13 cellular contexts compared by ENCODE assay signal in the genomic region with DNA sequence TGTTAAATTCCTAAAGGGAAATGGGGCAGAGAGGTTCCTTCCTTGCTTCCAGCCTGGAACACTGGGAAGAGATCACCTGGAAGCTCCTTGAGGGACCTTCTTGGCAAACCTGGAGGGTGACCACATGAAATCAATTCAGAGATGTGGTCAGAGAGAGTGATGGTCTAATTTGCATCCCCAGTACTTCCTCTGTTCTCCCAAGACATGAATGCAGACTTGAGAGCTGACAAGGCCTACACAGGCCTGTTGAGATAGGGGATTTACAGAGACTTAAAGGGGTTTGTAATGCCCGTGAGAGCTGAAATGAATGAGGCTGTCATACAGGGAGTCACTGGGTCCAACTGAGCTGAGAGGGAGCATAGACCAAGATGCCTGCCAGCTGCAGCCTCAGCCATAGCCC.
DNase-seq lines count a peak whose midpoint lies in the region; ATAC-seq lines count a peak whose summit lies in the region.
"Had no signal": no experiment of that assay in that cellular context is flagged by ENCODE, and none has a peak within 500 bp of the region (broad histone marks: within the 10 kb centered on the region; RNA-seq: fewer than 3 reads in every experiment).

No MANE protein-coding gene starts in this region.

- ATAC-seq in HG02642 (IDR thresholded peaks at IDR 0.05; ENCODE audit: poor library complexity, unreplicated experiment) (peak; percentile 74), HG03571 (IDR thresholded peaks at IDR 0.05; ENCODE audit: unreplicated experiment) (peak; percentile 64), HG03469 (IDR thresholded peaks at IDR 0.05; ENCODE audit: unreplicated experiment) (no peak), GM21515 (IDR thresholded peaks at IDR 0.05; ENCODE audit: unreplicated experiment) (no peak)

- peak; percentile 32 for DNase-seq in NCI-H82 (lab: John Stamatoyannopoulos, UW)
- DNase-seq in NCI-H82 treated with DMSO at 0.1 percent for 48 hours (lab: John Stamatoyannopoulos, UW; ENCODE audit: unreplicated experiment), result no peak
- DNase-seq in middle frontal gyrus (ENCODE audit: extremely low spot score, low spot score), result no peak
- no peak for DNase-seq in COR-L47 (lab: John Stamatoyannopoulos, UW)
- DNase-seq: activated naive CD4-positive, alpha-beta T cell; brain microvascular endothelial cell; effector CD4-positive, alpha-beta T cell; NCI-H1048; stimulated activated naive CD4-positive, alpha-beta T cell had no signal

Comparison
In these comparisons a context has a peak if more than half of its experiments do, and no peak if none do; other contexts are left out.
1. ATAC-seq: peak in HG02642 (single experiment) and HG03571 (single experiment); none in HG03469 (single experiment) and GM21515 (single experiment).